Comparison of ENCODE assay signal across 7 cellular contexts in genomic region chr12:75643120-75643519, GRCh38.
DNase-seq lines count a peak whose midpoint lies in the region; ATAC-seq, FAIRE-seq and TF ChIP-seq lines count a peak whose summit lies in the region.
"Not testable (repeated sequence)": the region's sequence is repeated elsewhere in the genome, so short reads cannot be mapped to it uniquely, and the experiment has no call there.

No MANE protein-coding gene starts in this region.

- not testable (repeated sequence) for H3K4me3 Mint-ChIP-seq in Calu3 (ENCODE audit: low read depth, unreplicated experiment)

- RAD21 ChIA-PET in HCT116 (lab: Charles Lee; ENCODE audit: low non-redundant PET in 1 of 2, low total read pairs in 2 of 2, uncharacterized antibody in 2 of 2, unreplicated experiment in 2 of 2): not testable (repeated sequence)

- intact Hi-C loops in Calu3 (cut with micrococcal nuclease; ENCODE audit: unreplicated experiment): loop anchor here (5.0 kb wide), 2 partner anchors 69 to 299 kb away; no protein-coding TSS in a partner anchor
- intact Hi-C loops in HCT116 (cut with micrococcal nuclease): not testable (repeated sequence)

- peak; percentile 40 for FAIRE-seq in frontal cortex (lab: Jason Lieb, UNC)

- H3K4me2 ChIP-seq in HCT116 (ENCODE audit: low read length); Karpas-422 (ENCODE audit: low read depth, low read length, poor library complexity, severe bottlenecking); osteoblast (ENCODE audit: insufficient read depth, low read length): not testable (repeated sequence)
- peak overlapping the region; percentile 18 for H3K4me2 ChIP-seq in OCI-LY3 (ENCODE audit: low read length)

- not testable (repeated sequence) for TF ChIP-seq CTCF in Calu3 (IDR thresholded peaks at IDR 0.05; ENCODE audit: unreplicated experiment); HCT116 (IDR thresholded peaks at IDR 0.05 in 2 of 3, conservative IDR thresholded peaks at IDR 0.05 in 1 of 3; ENCODE audit: borderline replicate concordance in 1 of 3, insufficient read depth in 1 of 3, low read depth in 2 of 3, low read length in 2 of 3); OCI-LY3 (IDR thresholded peaks at IDR 0.05; ENCODE audit: low read depth, low read length); osteoblast (IDR thresholded peaks at IDR 0.05; ENCODE audit: extremely low read depth, low read depth, low read length)

- CTCF ChIA-PET in Calu3 (lab: Charles Lee); HCT116 (lab: Charles Lee): not testable (repeated sequence)

- H3K36me3 ChIP-seq in HCT116 (ENCODE audit: control insufficient read depth in 1 of 2, insufficient read depth in 2 of 2, low read length in 2 of 2); Karpas-422 (ENCODE audit: insufficient read depth, low read length); OCI-LY3 (replicated peaks; ENCODE audit: low read depth, low read length); osteoblast (ENCODE audit: insufficient read depth, low read length): not testable (repeated sequence)

- peaks cover 60% of the 10 kb centered on the region for H3K4me1 Mint-ChIP-seq in Calu3 (ENCODE audit: low read depth, unreplicated experiment)

- not testable (repeated sequence) for DNase-seq in Calu3; HCT116 (ENCODE audit: low read depth, low spot score); Karpas-422; epithelial cell of prostate (ENCODE audit: low read depth, low spot score); frontal cortex (ENCODE audit: low spot score in 2 of 2); osteoblast (ENCODE audit: insufficient read length, low spot score, missing footprints)

- peaks cover 11% of the 10 kb centered on the region for H3K36me3 Mint-ChIP-seq in Calu3 (ENCODE audit: insufficient read depth, unreplicated experiment)

- not testable (repeated sequence) for H2AFZ ChIP-seq in HCT116 (ENCODE audit: low read depth, low read length, poor library complexity, severe bottlenecking); Karpas-422 (ENCODE audit: low read length); OCI-LY3 (ENCODE audit: low read depth, low read length); osteoblast (ENCODE audit: low read length)

- H3K9me2 ChIP-seq in HCT116 (ENCODE audit: insufficient read depth); Karpas-422 (replicated peaks; ENCODE audit: insufficient read depth, low read length): not testable (repeated sequence)

- not testable (repeated sequence) for BruUV-seq in Calu3 (replicated peaks; lab: Mats Ljungman, UMichigan); HCT116 (replicated peaks; lab: Mats Ljungman, UMichigan)

- not testable (repeated sequence) for TF ChIP-seq POLR2A in HCT116 (IDR thresholded peaks at IDR 0.05; ENCODE audit: borderline replicate concordance, extremely low read depth, insufficient read depth, insufficient read length)

- POLR2A ChIA-PET in HCT116 (lab: Charles Lee): interaction anchor here (2.1 to 14.5 kb wide), 2 partner anchors 13 to 24 kb away, joined by 8 to 271 read pairs; no protein-coding TSS in a partner anchor

- H3K79me2 ChIP-seq in HCT116 (ENCODE audit: insufficient read depth, low read length); Karpas-422 (ENCODE audit: low read length); OCI-LY3 (ENCODE audit: low read length); osteoblast (ENCODE audit: insufficient read depth, low read length): not testable (repeated sequence)

- TF ChIP-seq RAD21 in HCT116 (IDR thresholded peaks at IDR 0.05; ENCODE audit: low read depth): not testable (repeated sequence)

- not testable (repeated sequence) for H3K27me3 Mint-ChIP-seq in Calu3 (ENCODE audit: unreplicated experiment)

- H3K27ac Mint-ChIP-seq in Calu3 (ENCODE audit: unreplicated experiment): peak overlapping the region; percentile 99

- not testable (repeated sequence) for H3K27me3 ChIP-seq in HCT116 (ENCODE audit: insufficient read depth, low read length); Karpas-422 (ENCODE audit: low read length); OCI-LY3 (ENCODE audit: low read depth, low read length); osteoblast (ENCODE audit: insufficient read depth, low read length)

- H3K4me3 ChIP-seq in HCT116 (replicated peaks in 1 of 2; ENCODE audit: low read depth in 1 of 2, low read length in 2 of 2); Karpas-422 (ENCODE audit: low read length); OCI-LY3 (ENCODE audit: low read length); osteoblast (ENCODE audit: insufficient read depth, low read length): not testable (repeated sequence)

- H3K9ac ChIP-seq in HCT116 (ENCODE audit: low read length); Karpas-422 (ENCODE audit: low read length); OCI-LY3 (ENCODE audit: low read length): not testable (repeated sequence)

- H3K4me1 ChIP-seq in HCT116 (ENCODE audit: control insufficient read depth in 1 of 2, insufficient read depth in 2 of 2, low read length in 2 of 2) (peaks cover 89 to 99% of the 10 kb centered on the region in 2 experiments), Karpas-422 (ENCODE audit: low read length) (peaks cover 92% of the 10 kb centered on the region), OCI-LY3 (ENCODE audit: low read length) (peaks cover 57% of the 10 kb centered on the region), osteoblast (ENCODE audit: insufficient read depth, low read length) (peaks cover 23% of the 10 kb centered on the region)

- not testable (repeated sequence) for H3K9me3 ChIP-seq in HCT116 (ENCODE audit: control insufficient read depth in 1 of 2, insufficient read depth in 1 of 2, low read depth in 1 of 2, low read length in 2 of 2); Karpas-422 (ENCODE audit: low read length); OCI-LY3 (ENCODE audit: insufficient read depth, low read length); osteoblast (ENCODE audit: low read depth, low read length)

- H3K27ac ChIP-seq in HCT116 (ENCODE audit: low read depth, low read length): peak overlapping the region; percentile 99
- peak overlapping the region; percentile 99 for H3K27ac ChIP-seq in Karpas-422 (ENCODE audit: low read length)
- H3K27ac ChIP-seq in OCI-LY3 (ENCODE audit: low read length): not testable (repeated sequence)
- H3K27ac ChIP-seq in epithelial cell of prostate: peak overlapping the region; percentile 92
- H3K27ac ChIP-seq in osteoblast (ENCODE audit: low read depth, low read length): peak overlapping the region; percentile 79

- not testable (repeated sequence) for H4K20me1 ChIP-seq in HCT116 (ENCODE audit: insufficient read depth); Karpas-422 (ENCODE audit: insufficient read depth, low read depth, low read length); OCI-LY3 (ENCODE audit: insufficient read depth, low read length); osteoblast (ENCODE audit: insufficient read depth, low read length)

- not testable (repeated sequence) for H3K9me3 Mint-ChIP-seq in Calu3 (ENCODE audit: low read depth, unreplicated experiment)

- not testable (repeated sequence) for ATAC-seq in HCT116

TF ChIP-seq in HCT116, 20 proteins besides CTCF, POLR2A, EP300 and RAD21:
- 0 out of 2 replicates have a peak, but pooled peaks have one; percentile 37 for TF ChIP-seq EGR1 (IDR thresholded peaks at IDR 0.05; ENCODE audit: low read depth)
